ENCODE assay signal across 16 cellular contexts in the genomic region with DNA sequence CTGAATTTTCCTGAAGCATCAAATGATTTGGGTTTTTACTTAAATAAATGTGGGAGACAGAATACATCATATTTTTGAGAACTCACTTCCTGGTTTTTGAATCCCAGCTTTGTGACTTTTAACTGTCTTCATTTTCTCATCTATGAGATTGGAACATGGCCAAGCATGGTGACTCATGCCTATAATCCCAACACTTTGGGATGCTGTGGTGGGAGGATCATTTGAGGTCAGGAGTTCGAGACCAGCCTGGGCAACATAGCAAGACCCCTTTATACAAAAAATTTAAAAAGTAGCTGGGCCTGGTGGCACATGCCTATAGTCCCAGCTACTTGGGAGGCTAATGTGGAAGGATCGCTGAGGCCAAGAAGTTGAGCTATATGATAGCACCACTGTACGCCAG.
DNase-seq lines count a peak whose midpoint lies in the region; TF ChIP-seq lines count a peak whose summit lies in the region.
"Had no signal": no experiment of that assay in that cellular context is flagged by ENCODE, and none has a peak within 500 bp of the region (broad histone marks: within the 10 kb centered on the region; RNA-seq: fewer than 3 reads in every experiment).

No MANE protein-coding gene starts in this region.

- no peak for TF ChIP-seq CTCF in AG10803 (conservative IDR thresholded peaks at IDR 0.05; ENCODE audit: low read length)
- no peak for TF ChIP-seq CTCF in HFFc6 (IDR thresholded peaks at IDR 0.05)

- POLR2A ChIA-PET in activated CD4-positive, alpha-beta memory T cell treated with anti-CD3 and anti-CD28 coated beads, Interleukin-2, amount 10 ng/mL, durations not matched to agents 7 days and 5 days (lab: Charles Lee) = no interaction called here

- no peaks in the 10 kb centered on the region; the same call in 1 of the 2 replicates for H3K27me3 Mint-ChIP-seq in HFFc6 (ENCODE audit: insufficient read depth)
- H3K27me3 Mint-ChIP-seq in activated CD4-positive, alpha-beta memory T cell treated with anti-CD3 and anti-CD28 coated beads, Interleukin-2, amount 10 ng/mL, durations not matched to agents 7 days and 5 days = no peaks in the 10 kb centered on the region
- H3K27me3 Mint-ChIP-seq: naive B cell, T-cell had no signal

- H3K36me3 Mint-ChIP-seq in HFFc6 (ENCODE audit: low read depth) = peaks cover 25% of the 10 kb centered on the region
- H3K36me3 Mint-ChIP-seq in activated CD4-positive, alpha-beta memory T cell treated with anti-CD3 and anti-CD28 coated beads, Interleukin-2, amount 10 ng/mL, durations not matched to agents 7 days and 5 days (ENCODE audit: low read depth) = peaks cover 4% of the 10 kb centered on the region

- peak overlapping the region; percentile 46; the same call in 1 of the 2 replicates for H3K27ac Mint-ChIP-seq in HFFc6
- H3K27ac Mint-ChIP-seq in activated CD4-positive, alpha-beta memory T cell treated with anti-CD3 and anti-CD28 coated beads, Interleukin-2, amount 10 ng/mL, durations not matched to agents 7 days and 5 days = no peak overlapping the region
- H3K27ac Mint-ChIP-seq: naive B cell, T-cell had no signal

- no peak overlapping the region for H3K4me3 Mint-ChIP-seq in HFFc6
- no peak overlapping the region for H3K4me3 Mint-ChIP-seq in activated CD4-positive, alpha-beta memory T cell treated with anti-CD3 and anti-CD28 coated beads, Interleukin-2, amount 10 ng/mL, durations not matched to agents 7 days and 5 days
- H3K4me3 Mint-ChIP-seq: T-cell had no signal

- CTCF ChIA-PET in activated CD4-positive, alpha-beta memory T cell treated with anti-CD3 and anti-CD28 coated beads, Interleukin-2, amount 10 ng/mL, durations not matched to agents 7 days and 5 days (lab: Charles Lee) = no interaction called here

- H3K9me3 Mint-ChIP-seq in HFFc6 = no peaks in the 10 kb centered on the region
- H3K9me3 Mint-ChIP-seq in activated CD4-positive, alpha-beta memory T cell treated with anti-CD3 and anti-CD28 coated beads, Interleukin-2, amount 10 ng/mL, durations not matched to agents 7 days and 5 days = no peaks in the 10 kb centered on the region
- H3K9me3 Mint-ChIP-seq: naive B cell, T-cell had no signal

- DNase-seq in AG10803 (ENCODE audit: low read depth) = peak; percentile 29
- no peak for DNase-seq in HFFc6
- peak; percentile 30 for DNase-seq in amniotic epithelial cell (ENCODE audit: low read depth)
- peak; percentile 58 for DNase-seq in glomerular visceral epithelial cell (ENCODE audit: extremely low spot score)
- DNase-seq in activated T-cell treated with anti-CD3 and anti-CD28 coated beads, Interleukin-2, amount 50 U/mL, for 48 hours = no peak
- DNase-seq in NCI-H1930 (lab: John Stamatoyannopoulos, UW) = no peak
- no peak for DNase-seq in putamen (ENCODE audit: low spot score)
- DNase-seq in activated CD4-positive, alpha-beta memory T cell treated with anti-CD3 and anti-CD28 coated beads, Interleukin-2, amount 10 ng/mL, durations not matched to agents 7 days and 5 days = no peak
- DNase-seq: activated T-cell treated with anti-CD3 and anti-CD28 coated beads, Interleukin-2, amount 50 U/mL, for 1 hour; BE2C; left cardiac atrium; naive B cell; stimulated activated CD4-positive, alpha-beta T cell treated with anti-CD3 and anti-CD28 coated beads, Interleukin-2, amount 100 ng/mL, for 24 hours; T-cell had no signal

- peaks cover 62% of the 10 kb centered on the region for H3K4me1 Mint-ChIP-seq in HFFc6 (ENCODE audit: low read depth)
- H3K4me1 Mint-ChIP-seq in activated CD4-positive, alpha-beta memory T cell treated with anti-CD3 and anti-CD28 coated beads, Interleukin-2, amount 10 ng/mL, durations not matched to agents 7 days and 5 days = no peaks in the 10 kb centered on the region

- no peak overlapping the region for H3K4me3 ChIP-seq in AG10803 (ENCODE audit: low read length)
- H3K4me3 ChIP-seq: adrenal gland, vagina had no signal

Comparison
In these comparisons a context has a peak if more than half of its experiments do, and no peak if none do; other contexts are left out.
1. DNase-seq: peak in AG10803 (single experiment), amniotic epithelial cell (single experiment) and glomerular visceral epithelial cell (single experiment); none in HFFc6 (single experiment), activated T-cell treated with anti-CD3 and anti-CD28 coated beads, Interleukin-2, amount 50 U/mL, for 48 hours (0 of 2), NCI-H1930 (0 of 2), putamen (single experiment) and activated CD4-positive, alpha-beta memory T cell treated with anti-CD3 and anti-CD28 coated beads, Interleukin-2, amount 10 ng/mL, durations not matched to agents 7 days and 5 days (single experiment).